11 cellular contexts compared by ENCODE assay signal in the genomic region with DNA sequence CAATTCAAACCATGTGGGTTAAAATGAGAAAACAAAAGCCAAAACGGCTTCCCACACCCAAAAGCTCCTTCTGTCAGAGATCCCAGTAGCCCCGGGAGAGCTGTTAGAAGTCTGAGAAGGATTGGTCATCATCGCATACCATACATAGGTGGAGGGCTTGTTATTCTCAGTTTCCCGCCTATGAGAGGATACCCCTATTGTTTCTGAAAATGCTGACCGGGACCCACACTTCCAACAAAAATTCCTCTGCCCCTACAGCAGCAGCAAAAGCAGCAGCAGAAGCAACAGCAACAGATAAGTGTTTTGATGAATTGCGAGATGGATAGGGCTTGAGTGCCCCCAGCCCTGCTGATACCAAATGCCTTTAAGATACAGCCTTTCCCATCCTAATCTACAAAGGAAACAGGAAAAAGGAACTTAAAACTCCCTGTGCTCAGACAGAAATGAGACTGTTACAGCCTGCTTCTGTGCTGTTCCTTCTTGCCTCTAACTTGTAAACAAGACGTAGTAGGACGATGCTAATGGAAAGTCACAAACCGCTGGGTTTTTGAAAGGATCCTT. TPM values are rescaled to one million over a fixed set of nuclear protein-coding genes. Genes with fewer than 3 reads are reported as not detected.
DNase-seq lines count a peak whose midpoint lies in the region; ATAC-seq and TF ChIP-seq lines count a peak whose summit lies in the region.
"Had no signal": no experiment of that assay in that cellular context is flagged by ENCODE, and none has a peak within 500 bp of the region (broad histone marks: within the 10 kb centered on the region; RNA-seq: fewer than 3 reads in every experiment).

A gene (plus strand): TSS at position 245 of the 561 bp plus-strand sequence. CDS start 366 bp downstream, outside the sequence.

- H3K4me1 ChIP-seq in ES-I3 (ENCODE audit: insufficient read depth, low read length) = peaks cover 8% of the 10 kb centered on the region; the same call in 1 of the 2 replicates
- peaks cover 7% of the 10 kb centered on the region for H3K4me1 ChIP-seq in hepatocyte (ENCODE audit: insufficient read depth)
- no peaks in the 10 kb centered on the region for H3K4me1 ChIP-seq in Peyer's patch

- no peaks in the 10 kb centered on the region for H4K20me1 ChIP-seq in hepatocyte (ENCODE audit: insufficient read depth, poor library complexity, severe bottlenecking)

- in situ Hi-C loops in brain microvascular endothelial cell (cut with HindIII; ENCODE audit: low pct_ligation_motif_present, low sequenced_read_pairs) = no loop called here

- H2AFZ ChIP-seq in hepatocyte = peak within 1 kb of the TSS; percentile 49

- no peaks in the 10 kb centered on the region for H3K9me2 ChIP-seq in hepatocyte (replicated peaks; ENCODE audit: insufficient read depth)

- TF ChIP-seq POLR2A in Peyer's patch (IDR thresholded peaks at IDR 0.05) = no peak

- H3K4me2 ChIP-seq in hepatocyte = peak within 1 kb of the TSS; percentile 65

- TF ChIP-seq CTCF in brain microvascular endothelial cell (IDR thresholded peaks at IDR 0.05; ENCODE audit: low read depth, low read length, missing control alignments) = no peak
- TF ChIP-seq CTCF in hepatocyte (IDR thresholded peaks at IDR 0.05; ENCODE audit: poor library complexity) = no peak
- TF ChIP-seq CTCF in Peyer's patch (IDR thresholded peaks at IDR 0.05) = no peak

- intact Hi-C loops in posterior vena cava (cut with DNase I) = no loop called here

- H3K36me3 ChIP-seq in ES-I3 (ENCODE audit: insufficient read depth, low read length) (no peaks in the 10 kb centered on the region), brain microvascular endothelial cell (replicated peaks) (no peaks in the 10 kb centered on the region), hepatocyte (replicated peaks; ENCODE audit: insufficient read depth, low read depth) (no peaks in the 10 kb centered on the region), Peyer's patch (no peaks in the 10 kb centered on the region)

- H3K27me3 ChIP-seq in brain microvascular endothelial cell (replicated peaks) (no peaks in the 10 kb centered on the region), hepatocyte (no peaks in the 10 kb centered on the region), Peyer's patch (no peaks in the 10 kb centered on the region)

- DNase-seq in brain microvascular endothelial cell = no peak
- no peak for DNase-seq in hepatocyte (ENCODE audit: low spot score)
- DNase-seq in posterior vena cava (ENCODE audit: low spot score) = no peak
- no peak for DNase-seq in NOMO-1 treated with DMSO at 0.1 percent for 48 hours (lab: John Stamatoyannopoulos, UW; ENCODE audit: unreplicated experiment)
- DNase-seq in Peyer's patch = no peak
- DNase-seq: erythroblast, occipital lobe had no signal

- H3K4me3 ChIP-seq in brain microvascular endothelial cell (ENCODE audit: low read depth, low read length) = peak within 1 kb of the TSS; percentile 48
- H3K4me3 ChIP-seq in hepatocyte = no peak within 1 kb of the TSS
- H3K4me3 ChIP-seq in Peyer's patch = peak within 1 kb of the TSS in 1 of 4 donors; percentile 21

- H3K79me2 ChIP-seq in hepatocyte = no peaks in the 10 kb centered on the region

- H3K9me3 ChIP-seq in ES-I3 (ENCODE audit: control insufficient read depth, insufficient read depth, low read length) (no peaks in the 10 kb centered on the region), hepatocyte (ENCODE audit: low read depth) (no peaks in the 10 kb centered on the region), Peyer's patch (no peaks in the 10 kb centered on the region)

- 45% methylated on average over 9 of the region's 9 CpGs for WGBS in hepatocyte (ENCODE audit: low lambda C conversion rate, missing lambda C conversion rate)

- H3K27ac ChIP-seq in brain microvascular endothelial cell (peak within 1 kb of the TSS; percentile 59), hepatocyte (no peak within 1 kb of the TSS), Peyer's patch (peak within 1 kb of the TSS in 1 of 4 donors; percentile 10)

- peak within 1 kb of the TSS; percentile 55 for H3K9ac ChIP-seq in ES-I3 (ENCODE audit: low read depth, low read length)

- ATAC-seq in HG03442 (IDR thresholded peaks at IDR 0.05; ENCODE audit: unreplicated experiment) (no peak), GM18870 (IDR thresholded peaks at IDR 0.05; ENCODE audit: unreplicated experiment) (no peak)

RNA-seq across cellular contexts. Expression of the gene that starts here (rescaled TPM):
- total RNA-seq in hepatocyte = 3.9 and 5.6 TPM in 2 replicates
- polyA plus RNA-seq in hepatocyte = 2.0 TPM in 2 replicates
- total RNA-seq in posterior vena cava = 10 to 100 TPM; 14.5 to 18.0 TPM
- total RNA-seq in Peyer's patch = 10 to 100 TPM in 1 of 4 donors, 1 to 10 TPM in 3; 3.0 to 22.3 (median 4.3) TPM
- polyA plus RNA-seq: CD14-positive monocyte had no signal
